ENCODE assay signal across 8 cellular contexts in the genomic region with DNA sequence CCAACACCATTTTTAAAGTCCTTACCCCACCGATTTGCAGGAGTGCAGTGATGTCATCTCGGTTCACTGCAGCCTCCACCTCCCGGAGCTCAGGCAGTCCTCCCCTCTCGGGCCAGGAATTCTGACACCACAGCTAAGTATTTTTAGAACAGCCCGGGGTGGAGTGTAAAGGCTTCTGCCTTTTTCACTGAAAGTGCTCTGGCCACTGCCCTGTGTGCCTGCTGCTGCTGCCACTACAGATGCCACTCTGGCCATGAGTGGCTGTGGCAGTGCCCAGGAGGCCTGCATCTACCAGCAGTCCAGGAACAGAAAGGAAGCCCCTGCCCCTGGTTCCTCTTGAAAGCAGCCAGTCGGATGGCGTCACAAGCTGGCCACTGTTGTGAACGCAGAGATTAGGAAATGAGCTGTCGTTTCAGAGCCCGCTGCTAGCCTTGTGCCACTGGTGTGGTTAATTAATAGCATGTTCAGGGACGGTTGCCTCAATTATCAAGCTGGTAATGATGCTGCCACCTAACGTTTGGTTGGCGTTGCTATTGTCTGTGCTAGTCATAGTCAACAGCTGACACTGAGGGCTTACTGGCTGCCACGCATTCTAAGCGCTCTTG. TPM values are rescaled to one million over a fixed set of nuclear protein-coding genes. Genes with fewer than 3 reads are reported as not detected.
DNase-seq lines count a peak whose midpoint lies in the region; ATAC-seq and TF ChIP-seq lines count a peak whose summit lies in the region.

No MANE protein-coding gene starts in this region.

- no peak overlapping the region for H3K4me3 ChIP-seq in GM06990 (replicated peaks; ENCODE audit: low read depth, low read length)

- peaks cover 5% of the 10 kb centered on the region for H3K36me3 ChIP-seq in GM06990 (ENCODE audit: control insufficient read depth, insufficient read depth, low read length)

- POLR2A ChIA-PET in naive thymus-derived CD8-positive, alpha-beta T cell (lab: Charles Lee) = interaction anchor here (0.7 kb wide), 1 partner anchor 176 kb away, joined by 4 read pairs; no protein-coding TSS in a partner anchor

- peaks cover 0 to 28% (median 2%) of the 10 kb centered on the region in 3 donors for H3K36me3 Mint-ChIP-seq in naive thymus-derived CD8-positive, alpha-beta T cell

- ATAC-seq in HG03354 (IDR thresholded peaks at IDR 0.05; ENCODE audit: poor library complexity, severe bottlenecking, unreplicated experiment) (peak; percentile 65), omental fat pad (ENCODE audit: low FRiP score) (no peak), HG02973 (IDR thresholded peaks at IDR 0.05; ENCODE audit: unreplicated experiment) (no peak), HG03097 (IDR thresholded peaks at IDR 0.05; ENCODE audit: low FRiP score, unreplicated experiment) (no peak)
- peak in 1 of 2 donors; percentile 35 for ATAC-seq in naive thymus-derived CD8-positive, alpha-beta T cell

- H3K4me3 Mint-ChIP-seq in naive thymus-derived CD8-positive, alpha-beta T cell = no peak overlapping the region

- H3K9me3 Mint-ChIP-seq in naive thymus-derived CD8-positive, alpha-beta T cell = no peaks in the 10 kb centered on the region

- DNase-seq in GM06990 (ENCODE audit: extremely low read depth, insufficient read length) (no peak), SIG-M5 (lab: John Stamatoyannopoulos, UW) (peak; percentile 45), fibroblast of gingiva (ENCODE audit: low read depth) (peak; percentile 90), omental fat pad (ENCODE audit: low spot score) (no peak)
- no peak for DNase-seq in naive thymus-derived CD8-positive, alpha-beta T cell

- peak overlapping the region in 7 of 10 donors; percentile 8 to 82 (median 75) for H3K27ac Mint-ChIP-seq in naive thymus-derived CD8-positive, alpha-beta T cell

- H3K27me3 ChIP-seq in GM06990 (replicated peaks; ENCODE audit: control insufficient read depth, insufficient read depth, low read length) = no peaks in the 10 kb centered on the region

- H3K27me3 Mint-ChIP-seq in naive thymus-derived CD8-positive, alpha-beta T cell = no peaks in the 10 kb centered on the region

- TF ChIP-seq CTCF in GM06990 (IDR thresholded peaks at IDR 0.05; ENCODE audit: insufficient read depth, low read length, poor library complexity, severe bottlenecking) (peak; percentile 39), omental fat pad (IDR thresholded peaks at IDR 0.05) (no peak)

- peaks cover 0 to 17% (median 5%) of the 10 kb centered on the region in 4 donors for H3K4me1 Mint-ChIP-seq in naive thymus-derived CD8-positive, alpha-beta T cell

RNA-seq across cellular contexts. Expression of a gene that starts 23.6 kb away (rescaled TPM):
- 10 to 100 TPM; 77.3 to 78.2 TPM for total RNA-seq in naive thymus-derived CD8-positive, alpha-beta T cell
- polyA plus RNA-seq in naive thymus-derived CD8-positive, alpha-beta T cell = 10 to 100 TPM; 34.8 to 47.0 (median 36.7) TPM
- total RNA-seq in omental fat pad = 10 to 100 TPM; 38.0 to 58.2 (median 56.8) TPM

Comparison
In these comparisons a context has a peak if more than half of its experiments do, and no peak if none do; other contexts are left out.
1. DNase-seq: peak in SIG-M5 (single experiment) and fibroblast of gingiva (single experiment); none in GM06990 (single experiment), naive thymus-derived CD8-positive, alpha-beta T cell (0 of 10) and omental fat pad (single experiment).